15 cellular contexts compared by ENCODE assay signal in genomic region chr10:1534820-1535219, GRCh38.
A peak's percentile ranks its signal among the peaks of the same experiment; 100 is the strongest.
DNase-seq lines count a peak whose midpoint lies in the region; ATAC-seq and TF ChIP-seq lines count a peak whose summit lies in the region.
"Had no signal": no experiment of that assay in that cellular context is flagged by ENCODE, and none has a peak within 500 bp of the region (broad histone marks: within the 10 kb centered on the region; RNA-seq: fewer than 3 reads in every experiment).

No MANE protein-coding gene starts in this region.

- H3K9me2 ChIP-seq in neural cell (ENCODE audit: insufficient read depth, low read length) (no peaks in the 10 kb centered on the region), GM23248 (ENCODE audit: insufficient read depth) (no peaks in the 10 kb centered on the region)

- H3K4me1 ChIP-seq in upper lobe of right lung (no peaks in the 10 kb centered on the region), GM23248 (ENCODE audit: insufficient read depth) (no peaks in the 10 kb centered on the region)

- H3K27ac ChIP-seq in neural cell (ENCODE audit: low read length) (no peak overlapping the region), upper lobe of right lung (no peak overlapping the region), GM23248 (no peak overlapping the region)
- H3K27ac ChIP-seq: BLaER1 had no signal

- no peaks in the 10 kb centered on the region for H3K79me2 ChIP-seq in neural cell (replicated peaks; ENCODE audit: insufficient read depth, low read length)
- H3K79me2 ChIP-seq in GM23248 (ENCODE audit: insufficient read depth), result no peaks in the 10 kb centered on the region

- H3K36me3 ChIP-seq in neural cell (ENCODE audit: insufficient read depth, low read length) (no peaks in the 10 kb centered on the region), upper lobe of right lung (no peaks in the 10 kb centered on the region), GM23248 (ENCODE audit: low read depth) (no peaks in the 10 kb centered on the region)
- H3K36me3 ChIP-seq: BLaER1 had no signal

- TF ChIP-seq RAD21 in neural cell (conservative IDR thresholded peaks at IDR 0.05), result no peak

- intact Hi-C loops in posterior vena cava (cut with DNase I) (no loop called here), upper lobe of right lung (cut with DNase I) (no loop called here)

- no peaks in the 10 kb centered on the region for H3K9me3 ChIP-seq in neural cell (ENCODE audit: low read length)
- H3K9me3 ChIP-seq in upper lobe of right lung, result no peaks in the 10 kb centered on the region
- H3K9me3 ChIP-seq in GM23248 (ENCODE audit: low read depth), result no peaks in the 10 kb centered on the region
- H3K9me3 ChIP-seq: BLaER1 had no signal

- TF ChIP-seq CTCF in neural cell (IDR thresholded peaks at IDR 0.05; ENCODE audit: poor library complexity, severe bottlenecking), result no peak
- TF ChIP-seq CTCF in upper lobe of right lung (IDR thresholded peaks at IDR 0.05), result no peak

- in situ Hi-C loops in GM23248 (cut with MboI), result no loop called here

- H3K9ac ChIP-seq in neural cell (ENCODE audit: low read length), result no peak overlapping the region
- no peak overlapping the region for H3K9ac ChIP-seq in GM23248
- H3K9ac ChIP-seq: BLaER1 had no signal

- WGBS in GM23248 (ENCODE audit: low coverage in 1 of 2, low lambda C conversion rate in 2 of 2, missing lambda C conversion rate in 2 of 2), 2 experiments, result 50 to 65% methylated on average over 15 to 19 of the region's 19 CpGs

- no peaks in the 10 kb centered on the region for H4K20me1 ChIP-seq in neural cell (ENCODE audit: insufficient read depth)
- no peaks in the 10 kb centered on the region for H4K20me1 ChIP-seq in GM23248 (ENCODE audit: insufficient read depth)

- peak; percentile 77 for ATAC-seq in esophagus mucosa
- no peak for ATAC-seq in upper lobe of right lung
- ATAC-seq in HG03432 (IDR thresholded peaks at IDR 0.05; ENCODE audit: unreplicated experiment), result no peak
- ATAC-seq: GM23338 had no signal

- TF ChIP-seq EP300 in neural cell (conservative IDR thresholded peaks at IDR 0.05; ENCODE audit: poor library complexity, severe bottlenecking), result no peak

- H3F3A ChIP-seq in neural cell (ENCODE audit: insufficient read depth, low read length, poor library complexity, severe bottlenecking) (no peaks in the 10 kb centered on the region), GM23248 (ENCODE audit: insufficient read depth) (no peaks in the 10 kb centered on the region)

- DNase-seq in posterior vena cava (ENCODE audit: low spot score) (peak; percentile 74), upper lobe of right lung (peak; percentile 35), GM23248 (no peak)
- no peak for DNase-seq in activated CD4-positive, alpha-beta T cell treated with anti-CD3 and anti-CD28 coated beads, Interleukin-2, amount 50 U/mL, for 4 hours
- DNase-seq: 8988T; CD4-positive, alpha-beta memory T cell; DMS153; DMS79; GDM1; HCEC 1CT had no signal

- no peak overlapping the region for H3K4me2 ChIP-seq in neural cell (ENCODE audit: low read length)
- no peak overlapping the region for H3K4me2 ChIP-seq in GM23248 (ENCODE audit: unreplicated experiment)
- H3K4me2 ChIP-seq: BLaER1, GM23338 had no signal

- no peaks in the 10 kb centered on the region for H3K27me3 ChIP-seq in neural cell (ENCODE audit: insufficient read depth, low read depth, low read length)
- no peaks in the 10 kb centered on the region for H3K27me3 ChIP-seq in upper lobe of right lung
- no peaks in the 10 kb centered on the region for H3K27me3 ChIP-seq in GM23248 (replicated peaks; ENCODE audit: insufficient read depth)
- H3K27me3 ChIP-seq: BLaER1 had no signal

- no peak overlapping the region for H2AFZ ChIP-seq in neural cell (ENCODE audit: low read depth, low read length)
- H2AFZ ChIP-seq in GM23248, result no peak overlapping the region
- H2AFZ ChIP-seq: GM23338 had no signal

- peak overlapping the region; percentile 2 for H3K4me3 ChIP-seq in neural cell (ENCODE audit: low read length)
- H3K4me3 ChIP-seq in upper lobe of right lung, result no peak overlapping the region
- no peak overlapping the region for H3K4me3 ChIP-seq in GM23248
- H3K4me3 ChIP-seq: BLaER1, GM23338 had no signal

TF ChIP-seq in neural cell, 6 proteins besides CTCF, POLR2A, EP300 and RAD21:
- TF ChIP-seq SMC3 (conservative IDR thresholded peaks at IDR 0.05; ENCODE audit: poor library complexity) (no peak), EZH2 (IDR thresholded peaks at IDR 0.05; ENCODE audit: borderline replicate concordance, insufficient read depth, low read length, poor library complexity, severe bottlenecking) (no peak), POLR2AphosphoS5 (IDR thresholded peaks at IDR 0.05) (no peak), REST (IDR thresholded peaks at IDR 0.05; ENCODE audit: borderline replicate concordance) (no peak), MXI1 (conservative IDR thresholded peaks at IDR 0.05; ENCODE audit: poor library complexity, severe bottlenecking) (no peak), TAF1 (IDR thresholded peaks at IDR 0.05; ENCODE audit: low read depth) (no peak)

Comparison
In these comparisons a context has a peak if more than half of its experiments do, and no peak if none do; other contexts are left out.
1. DNase-seq: peak in posterior vena cava (single experiment) and upper lobe of right lung (single experiment); none in activated CD4-positive, alpha-beta T cell treated with anti-CD3 and anti-CD28 coated beads, Interleukin-2, amount 50 U/mL, for 4 hours (0 of 2) and GM23248 (single experiment).